Comparison of ENCODE assay signal across 9 cellular contexts in the genomic region with DNA sequence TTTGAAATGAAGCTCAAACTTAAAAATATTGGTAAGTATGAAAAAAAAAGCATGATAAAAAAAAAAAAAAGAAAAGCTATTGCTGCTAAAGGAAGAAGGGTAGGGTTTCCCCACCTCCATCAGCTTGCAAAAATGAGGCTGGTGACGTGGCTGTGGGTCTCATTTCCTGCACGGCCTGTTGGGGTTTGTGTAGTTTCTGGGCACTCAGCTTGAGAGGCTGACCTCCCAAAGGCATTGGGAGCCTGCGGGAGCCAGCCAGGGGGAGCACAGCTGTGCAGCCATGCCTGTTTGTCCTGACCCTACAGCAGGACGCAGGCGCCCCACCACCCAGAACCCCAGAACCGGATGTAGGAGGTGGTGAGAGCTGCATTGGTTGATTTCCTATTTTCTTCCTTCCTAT. TPM values are rescaled to one million over a fixed set of nuclear protein-coding genes. Genes with fewer than 3 reads are reported as not detected.
A peak's percentile ranks its signal among the peaks of the same experiment; 100 is the strongest.
DNase-seq lines count a peak whose midpoint lies in the region; ATAC-seq lines count a peak whose summit lies in the region.
"Had no signal": no experiment of that assay in that cellular context is flagged by ENCODE, and none has a peak within 500 bp of the region (broad histone marks: within the 10 kb centered on the region; RNA-seq: fewer than 3 reads in every experiment).

No MANE protein-coding gene starts in this region.

- H3K9me3 Mint-ChIP-seq in IgD-negative memory B cell = no peaks in the 10 kb centered on the region
- H3K9me3 Mint-ChIP-seq in activated T-cell treated with anti-CD3 and anti-CD28 coated beads, Interleukin-2, amount 50 U/mL, for 24 hours = no peaks in the 10 kb centered on the region
- no peaks in the 10 kb centered on the region for H3K9me3 Mint-ChIP-seq in natural killer cell treated with Interleukin-12 subunit alpha and Interleukin-12 subunit beta and Interleukin-15 and Interleukin-18, amount 100 ng/mL, for 72 hours

- DNase-seq in Right ventricle myocardium inferior (ENCODE audit: missing footprints) = peak; percentile 69
- DNase-seq in cardiac septum (ENCODE audit: low spot score) = no peak
- DNase-seq in activated T-cell treated with anti-CD3 and anti-CD28 coated beads, Interleukin-2, amount 50 U/mL, for 24 hours = peak; percentile 74
- DNase-seq in natural killer cell treated with Interleukin-12 subunit alpha and Interleukin-12 subunit beta and Interleukin-15 and Interleukin-18, amount 100 ng/mL, for 72 hours (ENCODE audit: low spot score) = peak; percentile 90
- DNase-seq in NCI-H187 (lab: John Stamatoyannopoulos, UW) = no peak
- no peak for DNase-seq in mesenteric fat pad (ENCODE audit: low spot score)
- no peak for DNase-seq in OCI-M2 (lab: John Stamatoyannopoulos, UW; ENCODE audit: unreplicated experiment)

- intact Hi-C loops in Right ventricle myocardium inferior (cut with DNase I) = no loop called here
- intact Hi-C loops in cardiac septum (cut with DNase I) = no loop called here

- peak; percentile 68 for ATAC-seq in Right ventricle myocardium inferior
- peak; percentile 88 to 91 for ATAC-seq in natural killer cell treated with Interleukin-12 subunit alpha and Interleukin-12 subunit beta and Interleukin-15 and Interleukin-18, amount 100 ng/mL, for 72 hours
- ATAC-seq: A549 had no signal

- peak overlapping the region; percentile 29 to 96 (median 62) for H3K27ac Mint-ChIP-seq in IgD-negative memory B cell
- peak overlapping the region; percentile 91 for H3K27ac Mint-ChIP-seq in activated T-cell treated with anti-CD3 and anti-CD28 coated beads, Interleukin-2, amount 50 U/mL, for 24 hours
- peak overlapping the region; percentile 94 to 100 for H3K27ac Mint-ChIP-seq in natural killer cell treated with Interleukin-12 subunit alpha and Interleukin-12 subunit beta and Interleukin-15 and Interleukin-18, amount 100 ng/mL, for 72 hours

- H3K4me1 Mint-ChIP-seq in IgD-negative memory B cell = peaks cover 31 to 41% (median 33%) of the 10 kb centered on the region in 3 donors
- peaks cover 75% of the 10 kb centered on the region for H3K4me1 Mint-ChIP-seq in activated T-cell treated with anti-CD3 and anti-CD28 coated beads, Interleukin-2, amount 50 U/mL, for 24 hours (ENCODE audit: low read depth)
- H3K4me1 Mint-ChIP-seq in natural killer cell treated with Interleukin-12 subunit alpha and Interleukin-12 subunit beta and Interleukin-15 and Interleukin-18, amount 100 ng/mL, for 72 hours (ENCODE audit: low read depth in 2 of 2) = peaks cover 54 to 61% of the 10 kb centered on the region in 2 donors

- H3K27me3 Mint-ChIP-seq in IgD-negative memory B cell = no peaks in the 10 kb centered on the region
- H3K27me3 Mint-ChIP-seq in activated T-cell treated with anti-CD3 and anti-CD28 coated beads, Interleukin-2, amount 50 U/mL, for 24 hours = no peaks in the 10 kb centered on the region
- no peaks in the 10 kb centered on the region for H3K27me3 Mint-ChIP-seq in natural killer cell treated with Interleukin-12 subunit alpha and Interleukin-12 subunit beta and Interleukin-15 and Interleukin-18, amount 100 ng/mL, for 72 hours

- H3K4me3 Mint-ChIP-seq in IgD-negative memory B cell = peak overlapping the region; percentile 30 to 92 (median 64)
- H3K4me3 Mint-ChIP-seq in activated T-cell treated with anti-CD3 and anti-CD28 coated beads, Interleukin-2, amount 50 U/mL, for 24 hours = peak overlapping the region; percentile 50
- peak overlapping the region; percentile 72 for H3K4me3 Mint-ChIP-seq in natural killer cell treated with Interleukin-12 subunit alpha and Interleukin-12 subunit beta and Interleukin-15 and Interleukin-18, amount 100 ng/mL, for 72 hours

- H3K36me3 Mint-ChIP-seq in IgD-negative memory B cell = no peaks in the 10 kb centered on the region
- no peaks in the 10 kb centered on the region for H3K36me3 Mint-ChIP-seq in activated T-cell treated with anti-CD3 and anti-CD28 coated beads, Interleukin-2, amount 50 U/mL, for 24 hours (ENCODE audit: low read depth)
- no peaks in the 10 kb centered on the region for H3K36me3 Mint-ChIP-seq in natural killer cell treated with Interleukin-12 subunit alpha and Interleukin-12 subunit beta and Interleukin-15 and Interleukin-18, amount 100 ng/mL, for 72 hours

RNA-seq across cellular contexts. Expression of a gene that starts 48.8 kb away (rescaled TPM):
- total RNA-seq in Right ventricle myocardium inferior (0.41 TPM), cardiac septum (0.32 TPM), mesenteric fat pad (0.42 TPM)
- polyA plus RNA-seq in IgD-negative memory B cell = 52.4 TPM
- total RNA-seq in natural killer cell treated with Interleukin-12 subunit alpha and Interleukin-12 subunit beta and Interleukin-15 and Interleukin-18, amount 100 ng/mL, for 72 hours = 10 to 100 TPM; 79.3 to 80.8 TPM

Comparison
In these comparisons a context has a peak if more than half of its experiments do, and no peak if none do; other contexts are left out.
1. DNase-seq: peak in Right ventricle myocardium inferior (single experiment), activated T-cell treated with anti-CD3 and anti-CD28 coated beads, Interleukin-2, amount 50 U/mL, for 24 hours (single experiment) and natural killer cell treated with Interleukin-12 subunit alpha and Interleukin-12 subunit beta and Interleukin-15 and Interleukin-18, amount 100 ng/mL, for 72 hours (single experiment); none in cardiac septum (single experiment), NCI-H187 (0 of 2), mesenteric fat pad (single experiment) and OCI-M2 (single experiment).
2. RNA of a gene that starts 48.8 kb away (total RNA-seq): 79.3 to 80.8 TPM in natural killer cell treated with Interleukin-12 subunit alpha and Interleukin-12 subunit beta and Interleukin-15 and Interleukin-18, amount 100 ng/mL, for 72 hours; 0.42 TPM in mesenteric fat pad (single experiment), 0.41 TPM in Right ventricle myocardium inferior (single experiment) and 0.32 TPM in cardiac septum (single experiment); every median in the first group is over 10 times any median in the second.
3. Peak in every context shown above with its lines, with median percentiles within 50 percentile points of each other: H3K27ac Mint-ChIP-seq and H3K4me3 Mint-ChIP-seq.